ENCODE assay signal across 30 cellular contexts in genomic region chr9:78146241-78146640, GRCh38.
"Had no signal": no experiment of that assay in that cellular context is flagged by ENCODE, and none has a peak within 500 bp of the region (broad histone marks: within the 10 kb centered on the region; RNA-seq: fewer than 3 reads in every experiment).

No MANE protein-coding gene starts in this region.

- H3K27ac ChIP-seq: coronary artery, gastroesophageal sphincter, heart left ventricle, hepatocyte, left lung, neutrophil, stomach, thyroid gland had no signal

- H3K27ac Mint-ChIP-seq: mesothelial cell of epicardium; naive B cell; natural killer cell treated with Interleukin-12 subunit alpha and Interleukin-12 subunit beta and Interleukin-15 and Interleukin-18, amount 100 ng/mL, for 72 hours; stimulated activated effector memory CD8-positive, alpha-beta T cell treated with anti-CD3 and anti-CD28 coated beads, Interleukin-12 subunit alpha, Interleukin-12 subunit beta, amount 100 ng/mL, for 72 hours; type B pancreatic cell had no signal

- H2AFZ ChIP-seq: hepatocyte had no signal

- ATAC-seq: gastroesophageal sphincter; heart left ventricle; left cardiac atrium; left lung; mucosa of descending colon; natural killer cell treated with Interleukin-12 subunit alpha and Interleukin-12 subunit beta and Interleukin-15 and Interleukin-18, amount 100 ng/mL, for 72 hours; pancreas; sciatic nerve; stimulated activated effector memory CD8-positive, alpha-beta T cell treated with anti-CD3 and anti-CD28 coated beads, Interleukin-12 subunit alpha, Interleukin-12 subunit beta, amount 100 ng/mL, for 72 hours had no signal

- H3K36me3 ChIP-seq: esophagus muscularis mucosa, gastroesophageal sphincter, heart left ventricle, left lung, neutrophil, pancreas, stomach, thyroid gland had no signal

- H3K4me1 ChIP-seq: pancreas had no signal

- H3K27me3 ChIP-seq: esophagus muscularis mucosa, gastroesophageal sphincter, heart left ventricle, hepatocyte, left lung, neutrophil, pancreas, stomach, thyroid gland had no signal

- H3K4me3 ChIP-seq: coronary artery, esophagus muscularis mucosa, gastroesophageal sphincter, heart left ventricle, hepatocyte, left lung, mucosa of descending colon, pancreas, smooth muscle cell, stomach, thyroid gland had no signal

- H3K36me3 Mint-ChIP-seq: stimulated activated effector memory CD8-positive, alpha-beta T cell treated with anti-CD3 and anti-CD28 coated beads, Interleukin-12 subunit alpha, Interleukin-12 subunit beta, amount 100 ng/mL, for 72 hours had no signal

- H3K4me2 ChIP-seq: hepatocyte, smooth muscle cell had no signal

- H3K27me3 Mint-ChIP-seq: type B pancreatic cell had no signal

- H3K79me2 ChIP-seq: hepatocyte had no signal

- FAIRE-seq: endothelial cell of umbilical vein, islet of Langerhans, pancreas had no signal

- DNase-seq: dermis blood vessel endothelial cell; effector memory CD4-positive, alpha-beta T cell; foreskin fibroblast; heart left ventricle; left cardiac atrium; left lung; mesenchymal stem cell; mucosa of descending colon; naive B cell; pancreas; stimulated activated CD4-positive, alpha-beta T cell treated with anti-CD3 and anti-CD28 coated beads, Interleukin-12 subunit alpha, Interleukin-12 subunit beta, amount 100 ng/mL, for 4 hours; stimulated activated CD4-positive, alpha-beta T cell treated with anti-CD3 and anti-CD28 coated beads, Interleukin-1b, Interleukin-23, amount 100 ng/mL, for 48 hours; stimulated activated CD4-positive, alpha-beta T cell treated with anti-CD3 and anti-CD28 coated beads, Interleukin-4, amount 100 ng/mL, for 24 hours; stimulated activated naive CD4-positive, alpha-beta T cell treated with Interleukin-2 at 50 U/mL for 16 hours; stomach; thyroid gland had no signal

- H3K9me3 ChIP-seq: neutrophil, pancreas, thyroid gland had no signal

- H3K4me3 Mint-ChIP-seq: mesothelial cell of epicardium; naive B cell; natural killer cell treated with Interleukin-12 subunit alpha and Interleukin-12 subunit beta and Interleukin-15 and Interleukin-18, amount 100 ng/mL, for 72 hours; neural crest cell; stimulated activated effector memory CD8-positive, alpha-beta T cell treated with anti-CD3 and anti-CD28 coated beads, Interleukin-12 subunit alpha, Interleukin-12 subunit beta, amount 100 ng/mL, for 72 hours; type B pancreatic cell had no signal
